20 cellular contexts compared by ENCODE assay signal in genomic region chr9:35743880-35744518, GRCh38. TPM values are rescaled to one million over a fixed set of nuclear protein-coding genes. Genes with fewer than 3 reads are reported as not detected.
DNase-seq lines count a peak whose midpoint lies in the region; ATAC-seq and TF ChIP-seq lines count a peak whose summit lies in the region.
"Had no signal": no experiment of that assay in that cellular context is flagged by ENCODE, and none has a peak within 500 bp of the region (broad histone marks: within the 10 kb centered on the region; RNA-seq: fewer than 3 reads in every experiment).

No MANE protein-coding gene starts in this region.

- H2AFZ ChIP-seq in mammary epithelial cell (ENCODE audit: low read depth, low read length), result no peak overlapping the region
- no peak overlapping the region for H2AFZ ChIP-seq in GM23248
- H2AFZ ChIP-seq: PC-9 had no signal

- intact Hi-C loops in MCF 10A (cut with micrococcal nuclease), result no loop called here
- intact Hi-C loops in mammary epithelial cell (cut with micrococcal nuclease), result no loop called here
- intact Hi-C loops in esophagus muscularis mucosa (cut with DNase I), result no loop called here
- intact Hi-C loops in psoas muscle (cut with DNase I), result no loop called here

- ATAC-seq in psoas muscle, result no peak

- H3K4me3 Mint-ChIP-seq in MCF 10A (ENCODE audit: unreplicated experiment), result no peak overlapping the region
- H3K4me3 Mint-ChIP-seq in glutamatergic neuron (ENCODE audit: unreplicated experiment), result no peak overlapping the region

- POLR2A ChIA-PET in MCF 10A (lab: Yijun Ruan, JAX), result interaction anchor here (9.6 kb wide), 1 partner anchor 11 kb away, joined by 284 read pairs; the partner anchor contains the start of genes CREB3 and TLN1

- H3K4me1 Mint-ChIP-seq in MCF 10A (ENCODE audit: insufficient read depth, unreplicated experiment) (peaks cover 27% of the 10 kb centered on the region), glutamatergic neuron (ENCODE audit: low read depth, unreplicated experiment) (peaks cover 29% of the 10 kb centered on the region)

- H3K36me3 Mint-ChIP-seq in MCF 10A (ENCODE audit: insufficient read depth, unreplicated experiment) (peaks cover 67% of the 10 kb centered on the region), glutamatergic neuron (ENCODE audit: unreplicated experiment) (peaks cover 8% of the 10 kb centered on the region)

- no peak overlapping the region for H3K27ac ChIP-seq in mammary epithelial cell (ENCODE audit: insufficient read depth, low read depth, low read length)
- peak overlapping the region; percentile 28 to 93 (median 75) for H3K27ac ChIP-seq in esophagus muscularis mucosa (replicated peaks in 1 of 4)
- H3K27ac ChIP-seq in psoas muscle, result peak overlapping the region; percentile 7
- no peak overlapping the region for H3K27ac ChIP-seq in GM23248
- H3K27ac ChIP-seq: 22Rv1, PC-9, SK-N-MC had no signal

- DNase-seq in MCF 10A (ENCODE audit: unreplicated experiment) (no peak), mammary epithelial cell (no peak), esophagus muscularis mucosa (ENCODE audit: extremely low spot score) (no peak), psoas muscle (no peak), glutamatergic neuron (no peak), SW480 (ENCODE audit: low spot score) (no peak), GM23248 (no peak)
- DNase-seq in activated naive CD4-positive, alpha-beta T cell (lab: John Stamatoyannopoulos, UW), result no peak
- DNase-seq: COR-L47, GF-D8, NCI-H1048, NCI-H1694, NCI-H524, PC-9 had no signal

- no peaks in the 10 kb centered on the region for H3K9me3 ChIP-seq in mammary epithelial cell (replicated peaks; ENCODE audit: insufficient read depth, low read length)
- H3K9me3 ChIP-seq in esophagus muscularis mucosa, result no peaks in the 10 kb centered on the region
- H3K9me3 ChIP-seq in psoas muscle, result no peaks in the 10 kb centered on the region
- no peaks in the 10 kb centered on the region for H3K9me3 ChIP-seq in GM23248 (ENCODE audit: low read depth)

- H3K27me3 Mint-ChIP-seq in MCF 10A (ENCODE audit: insufficient read depth, unreplicated experiment) (no peaks in the 10 kb centered on the region), glutamatergic neuron (ENCODE audit: unreplicated experiment) (peaks cover 5% of the 10 kb centered on the region)

- H3K9me3 Mint-ChIP-seq in MCF 10A (ENCODE audit: unreplicated experiment), result no peaks in the 10 kb centered on the region
- peaks cover 13% of the 10 kb centered on the region for H3K9me3 Mint-ChIP-seq in glutamatergic neuron (ENCODE audit: unreplicated experiment)

- peaks cover 2% of the 10 kb centered on the region for H4K20me1 ChIP-seq in mammary epithelial cell (ENCODE audit: insufficient read depth, low read length)
- H4K20me1 ChIP-seq in GM23248 (ENCODE audit: insufficient read depth), result peaks cover 13% of the 10 kb centered on the region; the same call in 1 of the 2 replicates

- in situ Hi-C loops in mammary epithelial cell (cut with MboI; ENCODE audit: low sequenced_read_pairs in 2 of 2), result no loop called here
- in situ Hi-C loops in GM23248 (cut with MboI), result no loop called here

- no peaks in the 10 kb centered on the region for H3K27me3 ChIP-seq in mammary epithelial cell (ENCODE audit: insufficient read depth, low read length)
- no peaks in the 10 kb centered on the region for H3K27me3 ChIP-seq in esophagus muscularis mucosa
- H3K27me3 ChIP-seq in psoas muscle (ENCODE audit: insufficient read depth in 3 of 3, low read length in 2 of 3), result no peaks in the 10 kb centered on the region
- H3K27me3 ChIP-seq in GM23248 (replicated peaks; ENCODE audit: insufficient read depth), result no peaks in the 10 kb centered on the region

- H3K27ac Mint-ChIP-seq in MCF 10A (ENCODE audit: low read depth, unreplicated experiment), result peak overlapping the region; percentile 50
- no peak overlapping the region for H3K27ac Mint-ChIP-seq in glutamatergic neuron (ENCODE audit: unreplicated experiment)

- TF ChIP-seq EP300 in esophagus muscularis mucosa (IDR thresholded peaks at IDR 0.05), result no peak

- CTCF ChIA-PET in MCF 10A (lab: Yijun Ruan, JAX) (interaction anchor here (0.7 to 8.0 kb wide), 6 partner anchors 9 to 423 kb away, joined by 3 to 150 read pairs (median 3); partner anchors contain the start of genes CREB3 and TLN1), mammary epithelial cell (lab: Charles Lee; ENCODE audit: low non-redundant PET) (no interaction called here)

- no peak overlapping the region for H3K4me2 ChIP-seq in mammary epithelial cell (ENCODE audit: insufficient read depth, low read depth, low read length)
- no peak overlapping the region for H3K4me2 ChIP-seq in GM23248 (ENCODE audit: unreplicated experiment)
- H3K4me2 ChIP-seq: PC-9 had no signal

- H3K4me3 ChIP-seq in mammary epithelial cell (replicated peaks in 1 of 3; ENCODE audit: insufficient read depth in 1 of 3, low read depth in 2 of 3, low read length in 3 of 3) (no peak overlapping the region), esophagus muscularis mucosa (no peak overlapping the region), psoas muscle (no peak overlapping the region), GM23248 (no peak overlapping the region)
- H3K4me3 ChIP-seq: PC-9, SK-N-MC had no signal

- no peak for TF ChIP-seq CTCF in MCF 10A (IDR thresholded peaks at IDR 0.05; ENCODE audit: unreplicated experiment)
- TF ChIP-seq CTCF in mammary epithelial cell (conservative IDR thresholded peaks at IDR 0.05 in 1 of 2, IDR thresholded peaks at IDR 0.05 in 1 of 2; ENCODE audit: extremely low read depth in 1 of 2, insufficient read depth in 1 of 2, low read depth in 1 of 2, low read length in 2 of 2), result no peak
- no peak for TF ChIP-seq CTCF in esophagus muscularis mucosa (IDR thresholded peaks at IDR 0.05)
- no peak for TF ChIP-seq CTCF in psoas muscle (IDR thresholded peaks at IDR 0.05)
- no peak for TF ChIP-seq CTCF in glutamatergic neuron (IDR thresholded peaks at IDR 0.05; ENCODE audit: partially characterized antibody, unreplicated experiment)

- BruUV-seq in MCF 10A (replicated peaks; lab: Mats Ljungman, UMichigan) (no TSS peak), mammary epithelial cell (replicated peaks; lab: Mats Ljungman, UMichigan) (no TSS peak)

- H3F3A ChIP-seq in GM23248 (ENCODE audit: insufficient read depth), result no peaks in the 10 kb centered on the region

- H3K9ac ChIP-seq in mammary epithelial cell (ENCODE audit: insufficient read depth, low read length) (no peak overlapping the region), GM23248 (no peak overlapping the region)

- peaks cover 35% of the 10 kb centered on the region for H3K36me3 ChIP-seq in mammary epithelial cell (ENCODE audit: insufficient read depth, low read length)
- H3K36me3 ChIP-seq in esophagus muscularis mucosa, result peaks cover 56 to 63% (median 60%) of the 10 kb centered on the region in 4 donors
- peaks cover 39 to 76% of the 10 kb centered on the region in 2 donors for H3K36me3 ChIP-seq in psoas muscle (ENCODE audit: insufficient read depth in 1 of 2, low read depth in 1 of 2)
- peaks cover 17% of the 10 kb centered on the region for H3K36me3 ChIP-seq in GM23248 (ENCODE audit: low read depth)

- peaks cover 65% of the 10 kb centered on the region for H3K79me2 ChIP-seq in mammary epithelial cell (ENCODE audit: insufficient read depth, low read length)
- peaks cover 58% of the 10 kb centered on the region for H3K79me2 ChIP-seq in GM23248 (ENCODE audit: insufficient read depth)

- WGBS in mammary epithelial cell (ENCODE audit: low coverage, missing lambda C conversion rate), result 86% methylated on average over 8 of the region's 8 CpGs
- 78% methylated on average over 6 of the region's 8 CpGs for WGBS in esophagus muscularis mucosa
- WGBS in psoas muscle, 3 donors, result 52 to 71% (median 57%) methylated on average over 8 of the region's 8 CpGs
- WGBS in GM23248 (ENCODE audit: low coverage in 1 of 2, low lambda C conversion rate in 2 of 2, missing lambda C conversion rate in 2 of 2), 2 experiments, result 83 to 84% methylated on average over 8 of the region's 8 CpGs

- dilution Hi-C loops in mammary epithelial cell (cut with HindIII; ENCODE audit: low sequenced_read_pairs), result loop anchor here (5.0 kb wide), 2 partner anchors 83 to 97 kb away; partner anchors contain the start of genes FAM221B and TMEM8B

- no peak for TF ChIP-seq POLR2A in esophagus muscularis mucosa (IDR thresholded peaks at IDR 0.05; ENCODE audit: low read depth)

- H3K4me1 ChIP-seq in mammary epithelial cell (ENCODE audit: insufficient read depth, low read length) (peaks cover 18% of the 10 kb centered on the region), esophagus muscularis mucosa (peaks cover 40 to 59% (median 52%) of the 10 kb centered on the region in 4 donors), psoas muscle (peaks cover 41% of the 10 kb centered on the region), GM23248 (ENCODE audit: insufficient read depth) (peaks cover 26% of the 10 kb centered on the region)

- no peaks in the 10 kb centered on the region for H3K9me2 ChIP-seq in GM23248 (ENCODE audit: insufficient read depth)

RNA-seq across cellular contexts. Expression of gene GBA2, which starts 5.0 kb away (rescaled TPM):
- total RNA-seq in MCF 10A (2022) (51.3 and 55.2 TPM in 2 replicates), mammary epithelial cell (10 to 100 TPM; 41.0 to 49.8 TPM), esophagus muscularis mucosa (10 to 100 TPM; 44.0 to 67.8 (median 55.5) TPM), psoas muscle (10 to 100 TPM; 36.1 to 83.6 (median 50.1) TPM), glutamatergic neuron (ENCODE audit: unreplicated experiment) (287 TPM)
- polyA plus RNA-seq in mammary epithelial cell (30.3 TPM), psoas muscle (100 to 1,000 TPM in 1 of 3 donors, 10 to 100 TPM in 2; 47.0 to 107 (median 47.4) TPM), GM23248 (2016; fragmentation: Nextera tagmentation; extraction: Ambion mirVana) (24.0 and 27.6 TPM in 2 replicates)
- 32.5 TPM for polyA minus RNA-seq in mammary epithelial cell
- 20.3 and 30.0 TPM in 2 replicates for total RNA-seq in GM23248 (2014; rRNA removed; shearing (Covaris generic))

RNA-seq across cellular contexts. Expression of gene RGP1, which starts 5.1 kb away (rescaled TPM):
- total RNA-seq in MCF 10A (2022) (33.8 and 35.8 TPM in 2 replicates), mammary epithelial cell (10 to 100 TPM; 20.5 to 42.3 TPM), esophagus muscularis mucosa (10 to 100 TPM; 22.0 to 31.8 (median 26.8) TPM), psoas muscle (10 to 100 TPM; 32.3 to 51.0 (median 37.4) TPM), glutamatergic neuron (ENCODE audit: unreplicated experiment) (44.0 TPM)
- polyA plus RNA-seq in mammary epithelial cell (20.1 TPM), psoas muscle (10 to 100 TPM; 10.7 to 34.6 (median 24.0) TPM), GM23248 (2016; fragmentation: Nextera tagmentation; extraction: Ambion mirVana) (4.7 and 4.8 TPM in 2 replicates)
- 45.3 TPM for polyA minus RNA-seq in mammary epithelial cell
- total RNA-seq in GM23248 (2014; rRNA removed; shearing (Covaris generic)), result 19.1 and 20.0 TPM in 2 replicates

RNA-seq across cellular contexts. Expression of gene MSMP, which starts 10.1 kb away (rescaled TPM):
- not detected in 2 replicates for total RNA-seq in MCF 10A (2022)
- not detected for total RNA-seq in mammary epithelial cell
- not detected for polyA plus RNA-seq in mammary epithelial cell
- polyA minus RNA-seq in mammary epithelial cell, result not detected
- total RNA-seq in esophagus muscularis mucosa, result 1 to 10 TPM in 1 of 4 donors, not detected in 3; 1.3 TPM
- total RNA-seq in psoas muscle, result not detected
- polyA plus RNA-seq in psoas muscle, result 1 to 10 TPM in 1 of 3 donors, under 1 TPM in 1, not detected in 1; 0.16 to 1.2 TPM
- total RNA-seq in glutamatergic neuron (ENCODE audit: unreplicated experiment), result not detected
- total RNA-seq in GM23248 (2014; rRNA removed; shearing (Covaris generic)), result not detected in 2 replicates
- not detected in 2 replicates for polyA plus RNA-seq in GM23248 (2016; fragmentation: Nextera tagmentation; extraction: Ambion mirVana)
- total RNA-seq: H1, M059J, PC-9 had no signal
- polyA plus RNA-seq: AG04450, BJ had no signal

RNA-seq across cellular contexts. Expression of gene CREB3, which starts 11.5 kb away (rescaled TPM):
- total RNA-seq in MCF 10A (2022), result 58.7 and 66.2 TPM in 2 replicates
- 10 to 100 TPM; 45.4 to 60.8 TPM for total RNA-seq in mammary epithelial cell
- polyA plus RNA-seq in mammary epithelial cell, result 38.3 TPM
- polyA minus RNA-seq in mammary epithelial cell, result 34.8 TPM
- total RNA-seq in esophagus muscularis mucosa, result 10 to 100 TPM; 65.6 to 97.3 (median 85.4) TPM
- 10 to 100 TPM; 16.1 to 22.4 (median 20.5) TPM for total RNA-seq in psoas muscle
- 10 to 100 TPM; 20.9 to 55.1 (median 27.8) TPM for polyA plus RNA-seq in psoas muscle
- 32.0 TPM for total RNA-seq in glutamatergic neuron (ENCODE audit: unreplicated experiment)
- 101 and 111 TPM in 2 replicates for total RNA-seq in GM23248 (2014; rRNA removed; shearing (Covaris generic))
- 113 and 114 TPM in 2 replicates for polyA plus RNA-seq in GM23248 (2016; fragmentation: Nextera tagmentation; extraction: Ambion mirVana)

RNA-seq across cellular contexts. Expression of gene TLN1, which starts 12.0 kb away (rescaled TPM):
- total RNA-seq in MCF 10A (2022), result 224 and 256 TPM in 2 replicates
- total RNA-seq in mammary epithelial cell, result 100 to 1,000 TPM; 202 to 213 TPM
- 128 TPM for polyA plus RNA-seq in mammary epithelial cell
- 264 TPM for polyA minus RNA-seq in mammary epithelial cell
- 1,000 to 10,000 TPM in 3 of 4 donors, 100 to 1,000 TPM in 1; 934 to 1,435 (median 1,196) TPM for total RNA-seq in esophagus muscularis mucosa
- 100 to 1,000 TPM; 146 to 212 (median 152) TPM for total RNA-seq in psoas muscle
- polyA plus RNA-seq in psoas muscle, result 100 to 1,000 TPM in 1 of 3 donors, 10 to 100 TPM in 2; 88.2 to 320 (median 96.5) TPM
- total RNA-seq in glutamatergic neuron (ENCODE audit: unreplicated experiment), result 56.2 TPM
- total RNA-seq in GM23248 (2014; rRNA removed; shearing (Covaris generic)), result 527 and 566 TPM in 2 replicates
- polyA plus RNA-seq in GM23248 (2016; fragmentation: Nextera tagmentation; extraction: Ambion mirVana), result 198 and 202 TPM in 2 replicates

Comparison
In these comparisons a context has a peak if more than half of its experiments do, and no peak if none do; other contexts are left out.
1. H3K27ac ChIP-seq: peak in esophagus muscularis mucosa (4 of 4) and psoas muscle (single experiment); none in mammary epithelial cell (single experiment) and GM23248 (single experiment).